ENCODE assay signal across 20 cellular contexts in genomic region chr13:92830821-92831220, GRCh38.
"Had no signal": no experiment of that assay in that cellular context is flagged by ENCODE, and none has a peak within 500 bp of the region (broad histone marks: within the 10 kb centered on the region; RNA-seq: fewer than 3 reads in every experiment).

No MANE protein-coding gene starts in this region.

- H3K9me3 ChIP-seq: SJSA1 had no signal

- H3K4me3 ChIP-seq: SJSA1, SK-N-MC had no signal

- DNase-seq: KBM-7, MV-4-11, NCI-H1048, NCI-H1105 treated with DMSO at 0.1 percent for 48 hours, NCI-H1417 treated with DMSO at 0.1 percent for 48 hours, NCI-H146, NCI-H1694 treated with DMSO at 0.1 percent for 48 hours, NCI-H1930, NCI-H2081, NCI-H2171, NCI-H226, NCI-H446, NCI-H510A, NCI-H524 treated with DMSO at 0.1 percent for 48 hours, NCI-H774, Right ventricle myocardium superior, RPMI8226, SIG-M5 had no signal

- H3K27ac ChIP-seq: SJSA1, SK-N-MC had no signal

- H3K27me3 ChIP-seq: SJSA1 had no signal

- H3K36me3 ChIP-seq: SJSA1 had no signal

- H3K4me1 ChIP-seq: SJSA1 had no signal
